Comparison of ENCODE assay signal across 8 cellular contexts in the genomic region with DNA sequence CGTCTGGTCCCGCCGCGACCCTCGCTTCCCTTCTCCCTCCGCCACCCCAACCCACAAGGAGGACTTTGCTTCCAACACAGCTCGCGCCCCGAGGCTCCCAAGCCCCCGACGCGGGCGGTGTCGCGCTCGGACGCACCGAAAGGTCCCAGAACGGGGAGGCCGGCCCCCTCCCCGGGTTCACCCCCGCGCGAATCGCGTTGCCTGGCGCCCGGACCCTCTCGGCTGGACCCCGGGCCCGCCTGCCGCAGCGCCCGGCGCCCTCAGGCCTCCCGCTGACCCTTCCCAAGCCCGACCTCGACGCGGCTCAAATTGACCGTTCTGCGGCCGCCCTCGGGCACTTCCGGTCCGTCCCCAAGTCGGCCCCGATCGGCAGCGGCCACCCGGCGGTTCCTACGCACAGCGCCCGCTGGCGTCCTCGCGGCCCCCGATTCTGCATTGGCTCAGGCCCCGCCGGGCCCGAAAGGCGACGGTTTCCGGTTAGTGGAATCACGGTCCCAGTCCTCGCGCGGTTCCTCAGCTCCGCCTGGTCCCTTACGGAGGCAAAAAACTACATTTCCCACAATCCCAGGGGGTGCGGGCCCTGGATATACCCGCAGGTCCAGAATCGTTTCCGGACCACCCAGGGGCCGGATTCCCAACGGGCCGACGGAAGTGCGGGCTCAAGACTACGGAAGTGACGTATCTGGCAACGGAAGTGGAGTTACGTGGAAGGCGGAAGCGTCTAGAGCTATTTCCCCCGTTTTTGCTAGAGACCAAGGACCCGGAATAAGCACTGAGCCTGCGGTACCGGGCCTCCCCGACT. TPM values are rescaled to one million over a fixed set of nuclear protein-coding genes. Genes with fewer than 3 reads are reported as not detected.
DNase-seq lines count a peak whose midpoint lies in the region; TF ChIP-seq lines count a peak whose summit lies in the region.

A gene (minus strand): TSS at position 347 of the 802 bp plus-strand sequence. CDS start 451 bp downstream, outside the sequence.

- no peaks in the 10 kb centered on the region for H3K9me3 ChIP-seq in effector memory CD4-positive, alpha-beta T cell (ENCODE audit: control insufficient read depth, low read length)

- peaks cover 34% of the 10 kb centered on the region for H3K4me1 ChIP-seq in effector memory CD4-positive, alpha-beta T cell (ENCODE audit: control insufficient read depth, insufficient read depth, low read length, poor library complexity, severe bottlenecking)

- CTCF ChIA-PET in activated CD8-positive, alpha-beta memory T cell treated with anti-CD3 and anti-CD28 coated beads for 36 hours (lab: Charles Lee): interaction anchor here (0.6 to 4.0 kb wide), 10 partner anchors 10 to 131 kb away, joined by 3 to 12 read pairs (median 4); a partner anchor contains a TSS

- POLR2A ChIA-PET in activated CD8-positive, alpha-beta memory T cell treated with anti-CD3 and anti-CD28 coated beads for 36 hours (lab: Charles Lee): interaction anchor here (0.9 to 2.2 kb wide), 6 partner anchors 24 to 65 kb away, joined by 3 to 11 read pairs (median 6); a partner anchor contains a TSS

- DNase-seq in COR-L47 (lab: John Stamatoyannopoulos, UW) (peak; percentile 100), GM20000 (ENCODE audit: low spot score) (peak; percentile 99), HT-29 (ENCODE audit: low spot score) (peak; percentile 98), NOMO-1 (lab: John Stamatoyannopoulos, UW; ENCODE audit: unreplicated experiment in 2 of 2) (peak; percentile 99), lung microvascular endothelial cell (ENCODE audit: low read depth in 2 of 2) (peak; percentile 100)
- DNase-seq in effector memory CD4-positive, alpha-beta T cell: peak; percentile 93 to 96 (median 94)
- peak; percentile 92 to 97 (median 93) for DNase-seq in stimulated activated CD4-positive, alpha-beta T cell treated with anti-CD3 and anti-CD28 coated beads, TNF-alpha, amount 100 ng/mL, for 48 hours (ENCODE audit: low read depth in 3 of 3)

- H3K27me3 ChIP-seq in effector memory CD4-positive, alpha-beta T cell (replicated peaks; ENCODE audit: control insufficient read depth, insufficient read depth, low read length, poor library complexity, severe bottlenecking): no peaks in the 10 kb centered on the region

- no peaks in the 10 kb centered on the region for H3K36me3 ChIP-seq in effector memory CD4-positive, alpha-beta T cell (ENCODE audit: control insufficient read depth, insufficient read depth, low read length)

- H3K27ac ChIP-seq in effector memory CD4-positive, alpha-beta T cell (ENCODE audit: insufficient read depth, low read length, poor library complexity, severe bottlenecking): peak within 1 kb of the TSS; percentile 85

- peak within 1 kb of the TSS; percentile 78 for H3K4me3 ChIP-seq in effector memory CD4-positive, alpha-beta T cell (ENCODE audit: insufficient read depth, low read depth, low read length, poor library complexity, severe bottlenecking)

- TF ChIP-seq CTCF in GM20000 (IDR thresholded peaks at IDR 0.05; ENCODE audit: extremely low read depth, missing control alignments): peak; percentile 52

RNA-seq across cellular contexts. Expression of the gene that starts here (rescaled TPM):
- total RNA-seq in HT-29 (2014; rRNA removed; shearing (Covaris generic)): 377 and 383 TPM in 2 replicates
- 100 to 1,000 TPM; 164 to 167 TPM for total RNA-seq in activated CD8-positive, alpha-beta memory T cell treated with anti-CD3 and anti-CD28 coated beads for 36 hours
- 83.2 and 87.7 TPM in 2 replicates for total RNA-seq in lung microvascular endothelial cell

Comparison
In these comparisons a context has a peak if more than half of its experiments do, and no peak if none do; other contexts are left out.
1. Peak in every context shown above with its lines: DNase-seq, H3K4me3 ChIP-seq and H3K27ac ChIP-seq.